19 cellular contexts compared by ENCODE assay signal in the genomic region with DNA sequence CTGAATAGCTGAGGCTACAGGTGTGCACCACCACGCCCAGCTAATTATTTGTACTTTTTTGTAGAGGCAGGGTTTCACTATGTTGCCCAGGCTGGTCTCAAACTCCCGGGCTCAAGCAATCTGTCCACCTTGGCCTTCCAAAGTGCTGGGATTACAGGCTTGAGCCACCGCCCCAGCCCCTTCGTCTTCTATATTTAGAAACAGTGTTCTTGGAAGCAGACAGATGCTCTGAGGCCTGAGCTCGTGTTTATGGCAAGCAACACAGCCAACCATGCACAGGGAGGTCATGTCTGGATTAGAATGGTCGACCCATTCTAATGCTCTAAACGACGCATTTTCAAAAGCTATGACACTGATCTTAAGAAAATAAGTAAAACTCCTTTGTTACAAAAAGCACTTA. TPM values are rescaled to one million over a fixed set of nuclear protein-coding genes. Genes with fewer than 3 reads are reported as not detected.
DNase-seq lines count a peak whose midpoint lies in the region; ATAC-seq and TF ChIP-seq lines count a peak whose summit lies in the region.
"Had no signal": no experiment of that assay in that cellular context is flagged by ENCODE, and none has a peak within 500 bp of the region (broad histone marks: within the 10 kb centered on the region; RNA-seq: fewer than 3 reads in every experiment).

No MANE protein-coding gene starts in this region.

- no peaks in the 10 kb centered on the region for H3K4me1 Mint-ChIP-seq in GM23338

- no peaks in the 10 kb centered on the region for H3K79me2 ChIP-seq in GM23338 (replicated peaks; ENCODE audit: insufficient read depth)

- peak; percentile 62 for DNase-seq in G401 (ENCODE audit: low spot score)
- no peak for DNase-seq in ascending aorta (ENCODE audit: low spot score in 2 of 2)
- DNase-seq in lower lobe of right lung, result no peak
- DNase-seq in stomach, result no peak
- no peak for DNase-seq in stimulated activated CD8-positive, alpha-beta memory T cell treated with anti-CD3 and anti-CD28 coated beads, Interleukin-4, amount 100 ng/mL, for 48 hours
- DNase-seq in NCI-H146 (lab: John Stamatoyannopoulos, UW), result no peak
- DNase-seq in GM23338 (ENCODE audit: low spot score), result no peak
- DNase-seq: activated CD4-positive, CD25-positive, alpha-beta regulatory T cell treated with anti-CD3 and anti-CD28 coated beads, Interleukin-2, amount 50 U/mL, for 72 hours; activated naive CD4-positive, alpha-beta T cell treated with Interleukin-2 at 50 U/mL for 16 hours; brain microvascular endothelial cell; erythroblast; NCI-H1417 treated with DMSO at 0.1 percent for 48 hours; NCI-H2171 treated with DMSO at 0.1 percent for 48 hours; NCI-H748 treated with DMSO at 0.1 percent for 48 hours; posterior cingulate gyrus; T1000 had no signal

- no peaks in the 10 kb centered on the region for H3K27me3 ChIP-seq in ascending aorta
- no peaks in the 10 kb centered on the region for H3K27me3 ChIP-seq in lower lobe of right lung (ENCODE audit: low read depth)
- no peaks in the 10 kb centered on the region for H3K27me3 ChIP-seq in stomach
- H3K27me3 ChIP-seq in GM23338 (ENCODE audit: insufficient read depth), result no peaks in the 10 kb centered on the region
- H3K27me3 ChIP-seq: brain microvascular endothelial cell had no signal

- intact Hi-C loops in ascending aorta (cut with DNase I), result no loop called here
- intact Hi-C loops in lower lobe of right lung (cut with DNase I), result no loop called here
- intact Hi-C loops in stomach (cut with DNase I; ENCODE audit: low total_unique reads), result no loop called here

- H3K4me2 ChIP-seq in GM23338, result no peak overlapping the region

- peaks cover 16 to 31% of the 10 kb centered on the region in 2 donors for H3K36me3 ChIP-seq in ascending aorta
- H3K36me3 ChIP-seq in lower lobe of right lung, result peaks cover 90% of the 10 kb centered on the region
- H3K36me3 ChIP-seq in stomach, result peaks cover 8 to 84% (median 64%) of the 10 kb centered on the region in 4 donors
- no peaks in the 10 kb centered on the region for H3K36me3 ChIP-seq in GM23338 (ENCODE audit: insufficient read depth)
- H3K36me3 ChIP-seq: HAP-1 had no signal

- no peak for TF ChIP-seq EP300 in stomach (IDR thresholded peaks at IDR 0.05)

- H3K4me1 ChIP-seq in ascending aorta (peaks cover 20 to 60% of the 10 kb centered on the region in 2 donors), lower lobe of right lung (peaks cover 74% of the 10 kb centered on the region), stomach (peaks cover 22 to 58% (median 45%) of the 10 kb centered on the region in 4 donors), GM23338 (ENCODE audit: insufficient read depth) (no peaks in the 10 kb centered on the region)
- H3K4me1 ChIP-seq: HAP-1 had no signal

- peaks cover 12% of the 10 kb centered on the region for H3K27me3 Mint-ChIP-seq in GM23338 (ENCODE audit: insufficient read depth, low read depth, poor library complexity)

- TF ChIP-seq CTCF in ascending aorta (IDR thresholded peaks at IDR 0.05) (no peak), lower lobe of right lung (IDR thresholded peaks at IDR 0.05) (no peak), stomach (IDR thresholded peaks at IDR 0.05) (no peak), GM23338 (conservative IDR thresholded peaks at IDR 0.05; ENCODE audit: low read depth in 2 of 2) (no peak)

- no peak overlapping the region for H3K27ac Mint-ChIP-seq in GM23338

- no peaks in the 10 kb centered on the region for H3F3A ChIP-seq in GM23338 (replicated peaks; ENCODE audit: low read depth)

- no peak overlapping the region for H3K4me3 ChIP-seq in ascending aorta
- H3K4me3 ChIP-seq in lower lobe of right lung, result no peak overlapping the region
- no peak overlapping the region for H3K4me3 ChIP-seq in stomach
- H3K4me3 ChIP-seq in GM23338, result no peak overlapping the region
- H3K4me3 ChIP-seq: HAP-1, SK-N-MC had no signal

- no peaks in the 10 kb centered on the region for H4K20me1 ChIP-seq in GM23338 (replicated peaks; ENCODE audit: insufficient read depth)

- H2AFZ ChIP-seq in GM23338, result no peak overlapping the region

- WGBS in stomach, 5 donors, result 63 to 80% (median 78%) methylated on average over 8 of the region's 8 CpGs

- in situ Hi-C loops in G401 (cut with HindIII; ENCODE audit: low sequenced_read_pairs), result no loop called here

- H3K27ac ChIP-seq in ascending aorta, result peak overlapping the region; percentile 47 to 92
- H3K27ac ChIP-seq in lower lobe of right lung, result peak overlapping the region; percentile 41
- peak overlapping the region in 4 of 5 donors; percentile 18 to 88 (median 66) for H3K27ac ChIP-seq in stomach
- H3K27ac ChIP-seq in GM23338 (ENCODE audit: low read depth), result no peak overlapping the region
- H3K27ac ChIP-seq: brain microvascular endothelial cell, SK-N-MC had no signal

- H3K36me3 Mint-ChIP-seq in GM23338 (ENCODE audit: low read depth), result peaks cover 3% of the 10 kb centered on the region; the same call in 1 of the 3 replicates

- no peak overlapping the region for H3K4me3 Mint-ChIP-seq in GM23338

- H3K9me2 ChIP-seq in GM23338 (ENCODE audit: insufficient read depth), result no peaks in the 10 kb centered on the region

- H3K9me3 ChIP-seq in ascending aorta, result no peaks in the 10 kb centered on the region
- no peaks in the 10 kb centered on the region for H3K9me3 ChIP-seq in lower lobe of right lung
- H3K9me3 ChIP-seq in stomach, result no peaks in the 10 kb centered on the region
- H3K9me3 ChIP-seq: HAP-1 had no signal

- TF ChIP-seq POLR2A in stomach (IDR thresholded peaks at IDR 0.05), result no peak

- no peak for ATAC-seq in lower lobe of right lung
- no peak for ATAC-seq in GM23338
- ATAC-seq: HepG2 had no signal

- H3K9me3 Mint-ChIP-seq in GM23338, result no peaks in the 10 kb centered on the region

TF ChIP-seq in GM23338, 12 proteins besides CTCF, POLR2A, EP300 and RAD21 (continues in another document):
- TF ChIP-seq, protein P1, sequence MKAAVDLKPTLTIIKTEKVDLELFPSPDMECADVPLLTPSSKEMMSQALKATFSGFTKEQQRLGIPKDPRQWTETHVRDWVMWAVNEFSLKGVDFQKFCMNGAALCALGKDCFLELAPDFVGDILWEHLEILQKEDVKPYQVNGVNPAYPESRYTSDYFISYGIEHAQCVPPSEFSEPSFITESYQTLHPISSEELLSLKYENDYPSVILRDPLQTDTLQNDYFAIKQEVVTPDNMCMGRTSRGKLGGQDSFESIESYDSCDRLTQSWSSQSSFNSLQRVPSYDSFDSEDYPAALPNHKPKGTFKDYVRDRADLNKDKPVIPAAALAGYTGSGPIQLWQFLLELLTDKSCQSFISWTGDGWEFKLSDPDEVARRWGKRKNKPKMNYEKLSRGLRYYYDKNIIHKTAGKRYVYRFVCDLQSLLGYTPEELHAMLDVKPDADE (IDR thresholded peaks at IDR 0.05), result no peak
- TF ChIP-seq NANOG (IDR thresholded peaks at IDR 0.05; ENCODE audit: borderline replicate concordance), result no peak
- no peak for TF ChIP-seq EZH2phosphoT487 (IDR thresholded peaks at IDR 0.05; ENCODE audit: unreplicated experiment)
- no peak for TF ChIP-seq EZH2 (IDR thresholded peaks at IDR 0.05; ENCODE audit: low read depth, unreplicated experiment)
- no peak for TF ChIP-seq STAT1 (IDR thresholded peaks at IDR 0.05; ENCODE audit: unreplicated experiment)
- no peak for TF ChIP-seq CREB1 (CRISPR knock-in tag; IDR thresholded peaks at IDR 0.05; ENCODE audit: low read depth)
- TF ChIP-seq POLR2AphosphoS5 (IDR thresholded peaks at IDR 0.05; ENCODE audit: low read depth), result no peak
- TF ChIP-seq, protein P2, sequence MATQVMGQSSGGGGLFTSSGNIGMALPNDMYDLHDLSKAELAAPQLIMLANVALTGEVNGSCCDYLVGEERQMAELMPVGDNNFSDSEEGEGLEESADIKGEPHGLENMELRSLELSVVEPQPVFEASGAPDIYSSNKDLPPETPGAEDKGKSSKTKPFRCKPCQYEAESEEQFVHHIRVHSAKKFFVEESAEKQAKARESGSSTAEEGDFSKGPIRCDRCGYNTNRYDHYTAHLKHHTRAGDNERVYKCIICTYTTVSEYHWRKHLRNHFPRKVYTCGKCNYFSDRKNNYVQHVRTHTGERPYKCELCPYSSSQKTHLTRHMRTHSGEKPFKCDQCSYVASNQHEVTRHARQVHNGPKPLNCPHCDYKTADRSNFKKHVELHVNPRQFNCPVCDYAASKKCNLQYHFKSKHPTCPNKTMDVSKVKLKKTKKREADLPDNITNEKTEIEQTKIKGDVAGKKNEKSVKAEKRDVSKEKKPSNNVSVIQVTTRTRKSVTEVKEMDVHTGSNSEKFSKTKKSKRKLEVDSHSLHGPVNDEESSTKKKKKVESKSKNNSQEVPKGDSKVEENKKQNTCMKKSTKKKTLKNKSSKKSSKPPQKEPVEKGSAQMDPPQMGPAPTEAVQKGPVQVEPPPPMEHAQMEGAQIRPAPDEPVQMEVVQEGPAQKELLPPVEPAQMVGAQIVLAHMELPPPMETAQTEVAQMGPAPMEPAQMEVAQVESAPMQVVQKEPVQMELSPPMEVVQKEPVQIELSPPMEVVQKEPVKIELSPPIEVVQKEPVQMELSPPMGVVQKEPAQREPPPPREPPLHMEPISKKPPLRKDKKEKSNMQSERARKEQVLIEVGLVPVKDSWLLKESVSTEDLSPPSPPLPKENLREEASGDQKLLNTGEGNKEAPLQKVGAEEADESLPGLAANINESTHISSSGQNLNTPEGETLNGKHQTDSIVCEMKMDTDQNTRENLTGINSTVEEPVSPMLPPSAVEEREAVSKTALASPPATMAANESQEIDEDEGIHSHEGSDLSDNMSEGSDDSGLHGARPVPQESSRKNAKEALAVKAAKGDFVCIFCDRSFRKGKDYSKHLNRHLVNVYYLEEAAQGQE (IDR thresholded peaks at IDR 0.05; ENCODE audit: unreplicated experiment), result no peak

RNA-seq across cellular contexts. Expression of a gene that starts 16.6 kb away (rescaled TPM):
- not detected in 2 replicates for total RNA-seq in G401 (2014; rRNA removed; shearing (Covaris generic))
- total RNA-seq in ascending aorta (145 TPM), lower lobe of right lung (63.1 TPM), stomach (10 to 100 TPM in 3 of 5 donors, 1 to 10 TPM in 2; 2.7 to 45.8 (median 15.2) TPM)
- polyA plus RNA-seq in stomach (10 to 100 TPM; 10.2 to 20.5 (median 19.9) TPM), GM23338 (2016; fragmentation: Nextera tagmentation; extraction: Ambion mirVana) (0.21 and 0.23 TPM in 2 replicates)
- total RNA-seq in GM23338 (2014; rRNA removed; shearing (Covaris generic)), result 0.14 TPM in 1 of 2 replicates, not detected in the other
- total RNA-seq: HepG2 had no signal
- polyA plus RNA-seq: HepG2 had no signal

RNA-seq across cellular contexts. Expression of a gene that starts 56.9 kb away (rescaled TPM):
- 86.9 and 97.8 TPM in 2 replicates for total RNA-seq in G401 (2014; rRNA removed; shearing (Covaris generic))
- total RNA-seq in ascending aorta (110 TPM), lower lobe of right lung (27.5 TPM), stomach (100 to 1,000 TPM in 2 of 5 donors, 10 to 100 TPM in 3; 23.5 to 107 (median 29.8) TPM)
- polyA plus RNA-seq in stomach (10 to 100 TPM; 12.4 to 53.6 (median 34.4) TPM), GM23338 (2016; fragmentation: Nextera tagmentation; extraction: Ambion mirVana) (45.4 and 49.8 TPM in 2 replicates)
- total RNA-seq in GM23338 (2014; rRNA removed; shearing (Covaris generic)), result 71.7 and 76.0 TPM in 2 replicates
